13 cellular contexts compared by ENCODE assay signal in the genomic region with DNA sequence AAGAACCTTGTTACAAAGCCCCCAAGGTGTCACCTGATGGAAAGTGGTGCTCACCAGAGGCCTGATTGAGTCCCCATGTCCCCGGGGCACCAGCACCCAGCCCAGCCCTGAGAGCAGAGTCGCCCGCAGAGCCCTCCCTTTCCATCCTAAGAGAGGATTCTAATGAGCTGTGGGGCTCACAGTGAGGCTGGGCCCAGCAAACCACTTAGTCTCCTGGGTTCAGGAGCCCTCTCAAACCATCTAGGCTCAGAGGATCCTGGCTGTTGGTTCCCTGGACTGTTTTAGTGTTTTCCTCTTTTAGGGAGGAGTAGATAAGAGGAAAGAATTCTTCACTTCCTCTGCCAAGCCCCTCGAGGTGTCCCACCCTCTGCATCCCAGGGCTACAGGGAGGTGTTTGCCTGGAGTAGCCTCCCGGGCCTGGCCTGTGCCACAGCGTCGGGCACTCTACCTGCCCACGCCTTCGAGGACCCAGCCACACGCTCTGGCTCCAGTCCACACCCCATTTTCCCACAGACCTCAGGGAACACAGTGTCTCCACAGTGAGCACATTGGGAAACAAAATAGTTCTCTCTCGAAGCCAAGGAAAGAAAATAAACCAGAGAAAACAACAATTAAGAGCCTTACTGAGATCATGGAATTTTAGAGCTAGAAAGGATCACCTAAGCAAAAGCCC. TPM values are rescaled to one million over a fixed set of nuclear protein-coding genes. Genes with fewer than 3 reads are reported as not detected.
DNase-seq lines count a peak whose midpoint lies in the region; ATAC-seq and TF ChIP-seq lines count a peak whose summit lies in the region.
"Had no signal": no experiment of that assay in that cellular context is flagged by ENCODE, and none has a peak within 500 bp of the region (broad histone marks: within the 10 kb centered on the region; RNA-seq: fewer than 3 reads in every experiment).

No MANE protein-coding gene starts in this region.

- H3K36me3 Mint-ChIP-seq in naive thymus-derived CD8-positive, alpha-beta T cell: peaks cover 0 to 29% (median 2%) of the 10 kb centered on the region in 3 donors

- H3K4me3 ChIP-seq in ascending aorta (no peak overlapping the region), fibroblast of villous mesenchyme (ENCODE audit: low read depth, low read length) (no peak overlapping the region)
- H3K4me3 ChIP-seq: SJCRH30 had no signal

- peak overlapping the region; percentile 74 to 89 for H3K27ac ChIP-seq in ascending aorta
- peak overlapping the region; percentile 25 for H3K27ac ChIP-seq in temporal lobe (ENCODE audit: low read depth, low read length)
- H3K27ac ChIP-seq: SJCRH30, WERI-Rb-1 had no signal

- intact Hi-C loops in ascending aorta (cut with DNase I): loop anchor here (2.0 kb wide), 1 partner anchor 31 kb away; no protein-coding TSS in a partner anchor

- TF ChIP-seq CTCF in ascending aorta (IDR thresholded peaks at IDR 0.05) (no peak), fibroblast of villous mesenchyme (IDR thresholded peaks at IDR 0.05; ENCODE audit: insufficient read depth, low read depth, low read length) (no peak)

- H3K4me1 ChIP-seq in ascending aorta: peaks cover 4 to 22% of the 10 kb centered on the region in 2 donors

- H3K9me3 Mint-ChIP-seq in naive thymus-derived CD8-positive, alpha-beta T cell: no peaks in the 10 kb centered on the region
- H3K9me3 Mint-ChIP-seq: activated T-cell treated with anti-CD3 and anti-CD28 coated beads, Interleukin-2, amount 50 U/mL, for 72 hours had no signal

- H3K9me3 ChIP-seq in ascending aorta: no peaks in the 10 kb centered on the region
- H3K9me3 ChIP-seq: SJCRH30 had no signal

- H3K27me3 ChIP-seq in ascending aorta: no peaks in the 10 kb centered on the region
- H3K27me3 ChIP-seq: SJCRH30 had no signal

- ATAC-seq in naive thymus-derived CD8-positive, alpha-beta T cell: no peak
- no peak for ATAC-seq in stimulated activated naive CD8-positive, alpha-beta T cell treated with anti-CD3 and anti-CD28 coated beads, Interleukin-15, Interleukin-2, amounts not matched to agents 100 U/mL and 50 U/mL, for 24 hours
- ATAC-seq in GM19467 (IDR thresholded peaks at IDR 0.05; ENCODE audit: unreplicated experiment): no peak
- ATAC-seq in HG02970 (IDR thresholded peaks at IDR 0.05; ENCODE audit: low FRiP score, unreplicated experiment): no peak
- ATAC-seq: activated T-cell treated with anti-CD3 and anti-CD28 coated beads, Interleukin-2, amount 50 U/mL, for 72 hours had no signal

- no peak overlapping the region for H3K4me3 Mint-ChIP-seq in naive thymus-derived CD8-positive, alpha-beta T cell
- H3K4me3 Mint-ChIP-seq: activated T-cell treated with anti-CD3 and anti-CD28 coated beads, Interleukin-2, amount 50 U/mL, for 72 hours had no signal

- peaks cover 10 to 15% (median 13%) of the 10 kb centered on the region in 4 donors for H3K4me1 Mint-ChIP-seq in naive thymus-derived CD8-positive, alpha-beta T cell

- POLR2A ChIA-PET in naive thymus-derived CD8-positive, alpha-beta T cell (lab: Charles Lee): no interaction called here

- DNase-seq in ascending aorta (ENCODE audit: low spot score in 2 of 2): peak in 1 of 2 donors; percentile 85
- peak; percentile 29 for DNase-seq in fibroblast of villous mesenchyme (ENCODE audit: low read depth)
- no peak for DNase-seq in naive thymus-derived CD8-positive, alpha-beta T cell
- no peak for DNase-seq in stimulated activated naive CD8-positive, alpha-beta T cell treated with anti-CD3 and anti-CD28 coated beads, Interleukin-15, Interleukin-2, amounts not matched to agents 100 U/mL and 50 U/mL, for 24 hours
- DNase-seq in MV-4-11 (lab: John Stamatoyannopoulos, UW): no peak
- DNase-seq: activated T-cell treated with anti-CD3 and anti-CD28 coated beads, Interleukin-2, amount 50 U/mL, for 72 hours; COR-L47; NCI-H524; SJCRH30; WERI-Rb-1 had no signal

- no peaks in the 10 kb centered on the region for H3K27me3 Mint-ChIP-seq in naive thymus-derived CD8-positive, alpha-beta T cell

- H3K27ac Mint-ChIP-seq in naive thymus-derived CD8-positive, alpha-beta T cell: peak overlapping the region in 7 of 10 donors; percentile 52 to 71 (median 66)
- H3K27ac Mint-ChIP-seq: activated T-cell treated with anti-CD3 and anti-CD28 coated beads, Interleukin-2, amount 50 U/mL, for 72 hours had no signal

- peaks cover 0 to 9% of the 10 kb centered on the region in 2 donors for H3K36me3 ChIP-seq in ascending aorta
- H3K36me3 ChIP-seq: SJCRH30, WERI-Rb-1 had no signal

RNA-seq across cellular contexts. Expression of a gene that starts 34.4 kb away (rescaled TPM):
- total RNA-seq in ascending aorta (7.9 TPM), fibroblast of villous mesenchyme (4.3 and 4.5 TPM in 2 replicates), temporal lobe (3.4 TPM)
- total RNA-seq in naive thymus-derived CD8-positive, alpha-beta T cell: 10 to 100 TPM; 22.6 to 24.2 TPM
- 10 to 100 TPM; 22.1 to 33.2 (median 26.0) TPM for polyA plus RNA-seq in naive thymus-derived CD8-positive, alpha-beta T cell
